2 cellular contexts compared by ENCODE assay signal in genomic region chr17:18950944-18951905, GRCh38.
TF ChIP-seq lines count a peak whose summit lies in the region.

No MANE protein-coding gene starts in this region.

TF ChIP-seq in HEK293, 187 proteins besides CTCF, POLR2A, EP300 and RAD21 (continued from another document):
- TF ChIP-seq PRDM10 (tag by site-specific recombination; IDR thresholded peaks at IDR 0.05) (0 out of 2 replicates have a peak, but pooled peaks have one; percentile 20), TCF7L2 (IDR thresholded peaks at IDR 0.05; ENCODE audit: borderline replicate concordance, low read depth, low read length) (no peak), HOXA7 (CRISPR knock-in tag; IDR thresholded peaks at IDR 0.05; ENCODE audit: borderline replicate concordance) (no peak), PATZ1 (tag by site-specific recombination; IDR thresholded peaks at IDR 0.05) (no peak), ZNF473 (tag by site-specific recombination; IDR thresholded peaks at IDR 0.05) (no peak)
TF ChIP-seq in HEK293: peak in this region for 2.

TF ChIP-seq in HepG2, 621 proteins besides CTCF, POLR2A, EP300 and RAD21 (continued from another document):
- TF ChIP-seq ZNF687 (CRISPR knock-in tag; IDR thresholded peaks at IDR 0.05) (peak; percentile 47), ZNF292 (CRISPR knock-in tag; IDR thresholded peaks at IDR 0.05; ENCODE audit: borderline replicate concordance, low read depth) (0 out of 2 replicates have a peak, but pooled peaks have one; percentile 14), ZNF770 (CRISPR knock-in tag; IDR thresholded peaks at IDR 0.05) (peak; percentile 84), TBX2 (CRISPR knock-in tag; IDR thresholded peaks at IDR 0.05; ENCODE audit: borderline replicate concordance) (peak; percentile 83), SALL1 (CRISPR knock-in tag; IDR thresholded peaks at IDR 0.05) (peak; percentile 46; the same call in 1 of the 2 replicates), RBFOX2 (IDR thresholded peaks at IDR 0.05; ENCODE audit: low read depth, low read length) (no peak), SMARCE1 (IDR thresholded peaks at IDR 0.05; ENCODE audit: borderline replicate concordance) (no peak), ZNF883 (CRISPR knock-in tag; IDR thresholded peaks at IDR 0.05; ENCODE audit: not compliant biosample characterization) (peak; percentile 30), ZNF788 (CRISPR knock-in tag; IDR thresholded peaks at IDR 0.05; ENCODE audit: borderline replicate concordance) (0 out of 2 replicates have a peak, but pooled peaks have one; percentile 20), ZMYM3 (CRISPR knock-in tag; IDR thresholded peaks at IDR 0.05) (peak; percentile 26; the same call in 1 of the 2 replicates), ARID4A (CRISPR knock-in tag; IDR thresholded peaks at IDR 0.05; ENCODE audit: borderline replicate concordance) (0 out of 2 replicates have a peak, but pooled peaks have one; percentile 22), MED8 (CRISPR knock-in tag; IDR thresholded peaks at IDR 0.05; ENCODE audit: insufficient replicate concordance) (no peak), MIXL1 (CRISPR knock-in tag; IDR thresholded peaks at IDR 0.05) (0 out of 2 replicates have a peak, but pooled peaks have one; percentile 41), ZNF451 (CRISPR knock-in tag; IDR thresholded peaks at IDR 0.05) (peak; percentile 56; the same call in 1 of the 2 replicates), KLF6 (CRISPR knock-in tag; IDR thresholded peaks at IDR 0.05) (no peak), CEBPG (CRISPR knock-in tag; IDR thresholded peaks at IDR 0.05) (peak; percentile 35; the same call in 1 of the 2 replicates), ZNF547 (CRISPR knock-in tag; IDR thresholded peaks at IDR 0.05) (0 out of 2 replicates have a peak, but pooled peaks have one; percentile 21), TBX3 (IDR thresholded peaks at IDR 0.05; ENCODE audit: borderline replicate concordance) (peak; percentile 54; the same call in 1 of the 2 replicates), ZNF274 (CRISPR knock-in tag; IDR thresholded peaks at IDR 0.05) (0 out of 2 replicates have a peak, but pooled peaks have one; percentile 27), HDAC2 (CRISPR knock-in tag; IDR thresholded peaks at IDR 0.05) (0 out of 2 replicates have a peak, but pooled peaks have one; percentile 9), ZBTB38 (CRISPR knock-in tag; IDR thresholded peaks at IDR 0.05) (0 out of 2 replicates have a peak, but pooled peaks have one; percentile 41), CEBPB (IDR thresholded peaks at IDR 0.05; ENCODE audit: borderline replicate concordance, low read depth, low read length) (peak; percentile 17; the same call in 1 of the 2 replicates), BHLHE40 (IDR thresholded peaks at IDR 0.05; ENCODE audit: low read length) (peak; percentile 47; the same call in 1 of the 2 replicates), HOXD1 (CRISPR knock-in tag; IDR thresholded peaks at IDR 0.05) (no peak), ZFP91 (CRISPR knock-in tag; IDR thresholded peaks at IDR 0.05; ENCODE audit: borderline replicate concordance) (0 out of 2 replicates have a peak, but pooled peaks have one; percentile 36), PITX1 (CRISPR knock-in tag; IDR thresholded peaks at IDR 0.05) (peak; percentile 88)
TF ChIP-seq in HepG2: peak in this region for 22.
